In genomic region chr4:153790962-153791551, GRCh38 we compare ENCODE assay signal across 8 cellular contexts. TPM values are rescaled to one million over a fixed set of nuclear protein-coding genes. Genes with fewer than 3 reads are reported as not detected.
DNase-seq lines count a peak whose midpoint lies in the region; ATAC-seq and TF ChIP-seq lines count a peak whose summit lies in the region.

No MANE protein-coding gene starts in this region.

- peaks cover 63 to 93% (median 76%) of the 10 kb centered on the region in 5 donors for H3K27me3 Mint-ChIP-seq in naive thymus-derived CD8-positive, alpha-beta T cell

- H3K36me3 Mint-ChIP-seq in naive thymus-derived CD8-positive, alpha-beta T cell = no peaks in the 10 kb centered on the region

- intact Hi-C loops in dorsolateral prefrontal cortex (cut with DNase I) = loop anchor here (10.0 kb wide), 1 partner anchor 524 kb away; no protein-coding TSS in a partner anchor

- H3K4me3 Mint-ChIP-seq in naive thymus-derived CD8-positive, alpha-beta T cell = peak overlapping the region; percentile 71 to 91 (median 81)

- peak; percentile 25 for DNase-seq in AG10803 (ENCODE audit: low read depth)
- peak in 3 of 10 donors; percentile 8 to 42 (median 19) for DNase-seq in dorsolateral prefrontal cortex
- DNase-seq in naive thymus-derived CD8-positive, alpha-beta T cell = peak in 4 of 10 donors; percentile 20 to 32 (median 25)
- no peak for DNase-seq in NCI-H510A (lab: John Stamatoyannopoulos, UW)

- H3K4me1 Mint-ChIP-seq in naive thymus-derived CD8-positive, alpha-beta T cell = peaks cover 16 to 59% (median 49%) of the 10 kb centered on the region in 4 donors

- H3K4me3 ChIP-seq in AG10803 (ENCODE audit: low read length) (peak overlapping the region; percentile 41), dorsolateral prefrontal cortex (peak overlapping the region in 58 of 59 donors; percentile 3 to 63 (median 46))

- H3K27ac Mint-ChIP-seq in naive thymus-derived CD8-positive, alpha-beta T cell = peak overlapping the region in 1 of 10 donors; percentile 31

- TF ChIP-seq CTCF in AG10803 (conservative IDR thresholded peaks at IDR 0.05; ENCODE audit: low read length) (peak; percentile 38), dorsolateral prefrontal cortex (IDR thresholded peaks at IDR 0.05 in 54 of 56, conservative IDR thresholded peaks at IDR 0.05 in 2 of 56; ENCODE audit: low read depth in 1 of 56, partially characterized antibody in 56 of 56) (peak in 1 of 56 donors; percentile 10)

- ATAC-seq in HG03025 (IDR thresholded peaks at IDR 0.05; ENCODE audit: low FRiP score, unreplicated experiment) (peak; percentile 45), GM21717 (IDR thresholded peaks at IDR 0.05; ENCODE audit: unreplicated experiment) (no peak), GM21576 (IDR thresholded peaks at IDR 0.05; ENCODE audit: unreplicated experiment) (no peak), GM19395 (IDR thresholded peaks at IDR 0.05; ENCODE audit: unreplicated experiment) (no peak)
- ATAC-seq in naive thymus-derived CD8-positive, alpha-beta T cell = peak; percentile 46 to 73

- POLR2A ChIA-PET in naive thymus-derived CD8-positive, alpha-beta T cell (lab: Charles Lee) = no interaction called here

- no peaks in the 10 kb centered on the region for H3K9me3 Mint-ChIP-seq in naive thymus-derived CD8-positive, alpha-beta T cell

- H3K27ac ChIP-seq in dorsolateral prefrontal cortex = peak overlapping the region in 1 of 59 donors; percentile 31

- H3K27me3 ChIP-seq in dorsolateral prefrontal cortex = peaks cover 0 to 89% (median 53%) of the 10 kb centered on the region in 45 donors

RNA-seq across cellular contexts. Expression of gene SFRP2, which starts 2.2 kb away (rescaled TPM):
- 10 to 100 TPM in 51 of 120 experiments, 1 to 10 TPM in 69; 1.9 to 28.8 (median 9.3) TPM for total RNA-seq in dorsolateral prefrontal cortex
- total RNA-seq in naive thymus-derived CD8-positive, alpha-beta T cell = not detected
- polyA plus RNA-seq in naive thymus-derived CD8-positive, alpha-beta T cell = not detected

RNA-seq across cellular contexts. Expression of gene RNF175, which starts 31.2 kb away (rescaled TPM):
- total RNA-seq in dorsolateral prefrontal cortex = 10 to 100 TPM in 119 of 120 experiments, 1 to 10 TPM in 1; 8.7 to 46.5 (median 29.8) TPM
- under 1 TPM; 0.60 to 0.66 TPM for total RNA-seq in naive thymus-derived CD8-positive, alpha-beta T cell
- 1 to 10 TPM in 2 of 3 donors, under 1 TPM in 1; 0.83 to 1.9 (median 1.6) TPM for polyA plus RNA-seq in naive thymus-derived CD8-positive, alpha-beta T cell

Comparison
In these comparisons a context has a peak if more than half of its experiments do, and no peak if none do; other contexts are left out.
1. ATAC-seq: peak in HG03025 (single experiment) and naive thymus-derived CD8-positive, alpha-beta T cell (2 of 2); none in GM21717 (single experiment), GM21576 (single experiment) and GM19395 (single experiment).
2. RNA of gene RNF175, which starts 31.2 kb away (total RNA-seq): 8.7 to 46.5 TPM in dorsolateral prefrontal cortex; 0.60 to 0.66 TPM in naive thymus-derived CD8-positive, alpha-beta T cell; every median in the first group is over 4 times any median in the second.